ENCODE assay signal across 10 cellular contexts in genomic region chr5:36689225-36689624, GRCh38.
A peak's percentile ranks its signal among the peaks of the same experiment; 100 is the strongest.
DNase-seq lines count a peak whose midpoint lies in the region; ATAC-seq and TF ChIP-seq lines count a peak whose summit lies in the region.
"Had no signal": no experiment of that assay in that cellular context is flagged by ENCODE, and none has a peak within 500 bp of the region (broad histone marks: within the 10 kb centered on the region; RNA-seq: fewer than 3 reads in every experiment).

No MANE protein-coding gene starts in this region.

- intact Hi-C loops in lower lobe of right lung (cut with DNase I), result no loop called here

- H3K4ac ChIP-seq in mesendoderm (ENCODE audit: low read depth, low read length), result no peak overlapping the region

- no peak overlapping the region for H2AFZ ChIP-seq in GM23338

- H3F3A ChIP-seq in GM23338 (replicated peaks; ENCODE audit: low read depth), result peaks cover 2% of the 10 kb centered on the region; the same call in 1 of the 2 replicates

- no peak overlapping the region for H3K56ac ChIP-seq in mesendoderm (ENCODE audit: low read length)

- TF ChIP-seq CTCF in GM23338 (conservative IDR thresholded peaks at IDR 0.05; ENCODE audit: low read depth in 2 of 2) (no peak), lower lobe of right lung (IDR thresholded peaks at IDR 0.05) (no peak)

- H3K4me1 ChIP-seq in CD8-positive, alpha-beta memory T cell (ENCODE audit: insufficient read depth, low read length), result peaks cover 8% of the 10 kb centered on the region
- peaks cover 11% of the 10 kb centered on the region for H3K4me1 ChIP-seq in GM23338 (ENCODE audit: insufficient read depth)
- peaks cover 36% of the 10 kb centered on the region for H3K4me1 ChIP-seq in lower lobe of right lung
- H3K4me1 ChIP-seq in mesendoderm (ENCODE audit: control insufficient read depth, low read depth, low read length), result no peaks in the 10 kb centered on the region

- H3K9ac ChIP-seq in mesendoderm (ENCODE audit: low read length), result no peak overlapping the region

- DNase-seq in CD8-positive, alpha-beta memory T cell, result no peak
- DNase-seq in GM23338 (ENCODE audit: low spot score), result no peak
- DNase-seq in T-cell, result peak in 1 of 34 experiments; percentile 8
- no peak for DNase-seq in lower lobe of right lung
- DNase-seq in dedifferentiated amniotic fluid mesenchymal stem cell (ENCODE audit: extremely low spot score), result no peak
- no peak for DNase-seq in mesendoderm
- DNase-seq in NAMALWA (ENCODE audit: low spot score), result no peak
- DNase-seq: DMS153; stimulated activated naive CD4-positive, alpha-beta T cell had no signal

- no CpG with 5 or more reads among the region's 5 CpGs for WGBS in mesendoderm (ENCODE audit: extremely low coverage, insufficient coverage, low lambda C conversion rate)

- H3K4me3 ChIP-seq in CD8-positive, alpha-beta memory T cell (ENCODE audit: low read length), result no peak overlapping the region
- H3K4me3 ChIP-seq in GM23338 (no peak overlapping the region), lower lobe of right lung (no peak overlapping the region), mesendoderm (ENCODE audit: low read length) (no peak overlapping the region)

- H3K9me2 ChIP-seq in GM23338 (ENCODE audit: insufficient read depth), result no peaks in the 10 kb centered on the region

- no peak overlapping the region for H2BK120ac ChIP-seq in mesendoderm (ENCODE audit: low read depth, low read length)

- no peaks in the 10 kb centered on the region for H3K36me3 ChIP-seq in CD8-positive, alpha-beta memory T cell (ENCODE audit: insufficient read depth, low read length)
- H3K36me3 ChIP-seq in GM23338 (ENCODE audit: insufficient read depth) (no peaks in the 10 kb centered on the region), lower lobe of right lung (no peaks in the 10 kb centered on the region), mesendoderm (ENCODE audit: control insufficient read depth, insufficient read depth, low read length) (no peaks in the 10 kb centered on the region)

- H3K4me1 Mint-ChIP-seq in CD8-positive, alpha-beta memory T cell, result peaks cover 10 to 14% (median 12%) of the 10 kb centered on the region in 3 donors
- peaks cover 19% of the 10 kb centered on the region for H3K4me1 Mint-ChIP-seq in GM23338
- peaks cover 7 to 19% (median 16%) of the 10 kb centered on the region in 3 donors for H3K4me1 Mint-ChIP-seq in T-cell

- H3K4me2 ChIP-seq in GM23338 (no peak overlapping the region; the same call in 1 of the 2 replicates), mesendoderm (ENCODE audit: low read length) (no peak overlapping the region)

- H3K27me3 ChIP-seq in CD8-positive, alpha-beta memory T cell (ENCODE audit: insufficient read depth, low read length, poor library complexity, severe bottlenecking), result no peaks in the 10 kb centered on the region
- H3K27me3 ChIP-seq in GM23338 (ENCODE audit: insufficient read depth), result peaks cover 27% of the 10 kb centered on the region
- H3K27me3 ChIP-seq in lower lobe of right lung (ENCODE audit: low read depth), result peaks cover 16% of the 10 kb centered on the region
- H3K27me3 ChIP-seq in mesendoderm (ENCODE audit: insufficient read depth, low read length, poor library complexity), result no peaks in the 10 kb centered on the region

- no peak overlapping the region for H4K8ac ChIP-seq in mesendoderm (ENCODE audit: low read depth, low read length)

- peaks cover 12 to 31% of the 10 kb centered on the region in 2 donors for H3K27me3 Mint-ChIP-seq in CD8-positive, alpha-beta memory T cell
- H3K27me3 Mint-ChIP-seq in GM23338 (ENCODE audit: insufficient read depth, low read depth, poor library complexity) (peaks cover 17% of the 10 kb centered on the region), T-cell (peaks cover 4 to 16% of the 10 kb centered on the region in 2 donors)

- H2BK5ac ChIP-seq in mesendoderm (ENCODE audit: low read length), result no peak overlapping the region

- H3K27ac Mint-ChIP-seq in CD8-positive, alpha-beta memory T cell, result no peak overlapping the region
- no peak overlapping the region for H3K27ac Mint-ChIP-seq in GM23338
- H3K27ac Mint-ChIP-seq in T-cell, result no peak overlapping the region

- H3K79me2 ChIP-seq in GM23338 (replicated peaks; ENCODE audit: insufficient read depth) (no peaks in the 10 kb centered on the region), mesendoderm (ENCODE audit: control insufficient read depth, insufficient read depth, low read length) (no peaks in the 10 kb centered on the region)

- no peak overlapping the region for H3K23ac ChIP-seq in mesendoderm (ENCODE audit: low read length)

- no peaks in the 10 kb centered on the region for H3K9me3 ChIP-seq in CD8-positive, alpha-beta memory T cell (ENCODE audit: low read length)
- no peaks in the 10 kb centered on the region for H3K9me3 ChIP-seq in lower lobe of right lung

- no peaks in the 10 kb centered on the region for H3K79me1 ChIP-seq in mesendoderm (ENCODE audit: low read length)

- POLR2A ChIA-PET in CD8-positive, alpha-beta memory T cell (lab: Charles Lee), result no interaction called here
- POLR2A ChIA-PET in T-cell (lab: Charles Lee), result no interaction called here

- no peak overlapping the region for H3K18ac ChIP-seq in mesendoderm (ENCODE audit: low read length)

- H3K36me3 Mint-ChIP-seq in CD8-positive, alpha-beta memory T cell, result no peaks in the 10 kb centered on the region
- H3K36me3 Mint-ChIP-seq in GM23338 (ENCODE audit: low read depth), result no peaks in the 10 kb centered on the region
- H3K36me3 Mint-ChIP-seq in T-cell, result no peaks in the 10 kb centered on the region

- no peak overlapping the region for H3K27ac ChIP-seq in CD8-positive, alpha-beta memory T cell (ENCODE audit: low read depth, low read length)
- H3K27ac ChIP-seq in GM23338 (ENCODE audit: low read depth) (no peak overlapping the region), lower lobe of right lung (no peak overlapping the region), mesendoderm (ENCODE audit: low read depth, low read length) (no peak overlapping the region)

- CTCF ChIA-PET in CD8-positive, alpha-beta memory T cell (lab: Charles Lee), result interaction anchor here (1.3 to 2.1 kb wide), 3 partner anchors 11 to 447 kb away, joined by 3 to 13 read pairs (median 3); partner anchors contain the start of gene NADK2
- CTCF ChIA-PET in T-cell (lab: Charles Lee), result interaction anchor here in 1 of 2 donors (0.6 kb wide), 1 partner anchor 763 kb away, joined by 5 read pairs; no protein-coding TSS in a partner anchor

- H4K5ac ChIP-seq in mesendoderm (ENCODE audit: low read length), result no peak overlapping the region

- no peak overlapping the region for H2BK15ac ChIP-seq in mesendoderm (replicated peaks; ENCODE audit: low read depth)

- ATAC-seq in GM23338, result no peak
- no peak for ATAC-seq in T-cell (replicated peaks in 1 of 4)
- peak; percentile 29 to 50 for ATAC-seq in lower lobe of right lung
- no peak for ATAC-seq in GM21576 (IDR thresholded peaks at IDR 0.05; ENCODE audit: unreplicated experiment)

- no peaks in the 10 kb centered on the region for H4K20me1 ChIP-seq in GM23338 (replicated peaks; ENCODE audit: insufficient read depth)

- H3K4me3 Mint-ChIP-seq in CD8-positive, alpha-beta memory T cell, result peak overlapping the region in 4 of 7 donors; percentile 28 to 53 (median 46)
- H3K4me3 Mint-ChIP-seq in GM23338, result peak overlapping the region; percentile 22; the same call in 1 of the 3 replicates
- H3K4me3 Mint-ChIP-seq in T-cell, result peak overlapping the region; percentile 3 to 64 (median 29)

- no peak overlapping the region for H2AK5ac ChIP-seq in mesendoderm (ENCODE audit: low read length)

- H3K9me3 Mint-ChIP-seq in CD8-positive, alpha-beta memory T cell, result no peaks in the 10 kb centered on the region
- no peaks in the 10 kb centered on the region for H3K9me3 Mint-ChIP-seq in GM23338
- H3K9me3 Mint-ChIP-seq in T-cell, result no peaks in the 10 kb centered on the region

TF ChIP-seq in GM23338, 12 proteins besides CTCF, POLR2A, EP300 and RAD21 (continues in another document):
- no peak for TF ChIP-seq NANOG (IDR thresholded peaks at IDR 0.05; ENCODE audit: borderline replicate concordance)

Comparison
In these comparisons a context has a peak if more than half of its experiments do, and no peak if none do; other contexts are left out.
1. ATAC-seq: peak in lower lobe of right lung (2 of 2); none in GM23338 (single experiment), T-cell (0 of 4) and GM21576 (single experiment).
2. Peak in every context shown above with its lines, with median percentiles within 50 percentile points of each other: H3K4me3 Mint-ChIP-seq.